8 cellular contexts compared by ENCODE assay signal in the genomic region with DNA sequence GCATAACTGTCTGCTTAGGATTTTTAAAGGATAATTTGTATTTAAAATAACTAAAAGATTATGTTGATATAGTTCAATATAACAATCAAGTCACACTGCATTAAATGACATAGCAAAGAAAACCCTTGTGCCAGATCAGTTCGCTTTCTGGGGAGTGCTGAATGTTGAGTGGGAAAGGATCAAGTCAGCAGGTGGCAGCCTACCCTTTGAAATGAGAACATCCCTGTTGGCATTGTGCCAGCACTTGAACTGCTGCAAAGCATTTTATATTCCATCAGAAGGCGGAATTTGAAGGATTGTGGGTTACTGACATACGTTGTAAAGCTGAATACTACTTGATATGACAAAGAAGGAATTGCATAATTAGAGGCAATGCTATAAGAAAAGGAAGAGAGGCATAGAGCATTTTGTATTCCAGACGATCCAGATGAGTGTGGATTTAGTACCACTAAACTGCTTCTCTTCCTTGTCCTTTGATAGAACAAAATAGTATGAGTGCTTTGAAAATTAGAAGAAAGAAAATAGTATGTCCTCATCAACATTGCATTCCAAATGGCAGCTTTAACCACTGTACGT. TPM values are rescaled to one million over a fixed set of nuclear protein-coding genes. Genes with fewer than 3 reads are reported as not detected.
DNase-seq lines count a peak whose midpoint lies in the region; ATAC-seq and TF ChIP-seq lines count a peak whose summit lies in the region.

No MANE protein-coding gene starts in this region.

- H3K9me3 Mint-ChIP-seq in Calu3 (ENCODE audit: low read depth, unreplicated experiment), result no peaks in the 10 kb centered on the region

- H3K4me1 ChIP-seq in Panc1 (ENCODE audit: control insufficient read depth, insufficient read depth, low read length), result peaks cover 10% of the 10 kb centered on the region

- intact Hi-C loops in Calu3 (cut with micrococcal nuclease; ENCODE audit: unreplicated experiment), result loop anchor here (1.0 kb wide), 1 partner anchor 197 kb away; no protein-coding TSS in a partner anchor
- intact Hi-C loops in Panc1 (cut with micrococcal nuclease; ENCODE audit: unreplicated experiment), result no loop called here

- H3K4me3 ChIP-seq in Panc1 (ENCODE audit: low read depth in 2 of 2, low read length in 2 of 2) (no peak overlapping the region), cardiac fibroblast (replicated peaks in 1 of 2; ENCODE audit: low read depth in 2 of 2, low read length in 2 of 2) (no peak overlapping the region)

- peaks cover 14% of the 10 kb centered on the region for H3K4me1 Mint-ChIP-seq in Calu3 (ENCODE audit: low read depth, unreplicated experiment)

- ATAC-seq in Panc1 (no peak), GM19395 (IDR thresholded peaks at IDR 0.05; ENCODE audit: unreplicated experiment) (no peak), HG03159 (IDR thresholded peaks at IDR 0.05; ENCODE audit: unreplicated experiment) (no peak)

- H3K9me3 ChIP-seq in Panc1 (ENCODE audit: control insufficient read depth, insufficient read depth, low read depth, low read length), result no peaks in the 10 kb centered on the region

- H3K27me3 Mint-ChIP-seq in Calu3 (ENCODE audit: unreplicated experiment), result no peaks in the 10 kb centered on the region

- H3K36me3 ChIP-seq in Panc1 (ENCODE audit: control insufficient read depth, insufficient read depth, low read length), result no peaks in the 10 kb centered on the region

- no peak for TF ChIP-seq CTCF in Calu3 (IDR thresholded peaks at IDR 0.05; ENCODE audit: unreplicated experiment)
- peak; percentile 50 for TF ChIP-seq CTCF in Panc1 (IDR thresholded peaks at IDR 0.05)
- TF ChIP-seq CTCF in cardiac fibroblast (IDR thresholded peaks at IDR 0.05; ENCODE audit: low read depth, low read length), result peak; percentile 57

- POLR2A ChIA-PET in Panc1 (lab: Charles Lee), result no interaction called here

- H3K4me3 Mint-ChIP-seq in Calu3 (ENCODE audit: low read depth, unreplicated experiment), result no peak overlapping the region

- in situ Hi-C loops in KBM-7 (cut with MboI; ENCODE audit: low pct_unique_long_range_greater_than_20kb, low sequenced_read_pairs) (no loop called here), Panc1 (cut with HindIII; ENCODE audit: low pct_unique_long_range_greater_than_20kb, low sequenced_read_pairs) (no loop called here)

- no peak overlapping the region for H3K27ac Mint-ChIP-seq in Calu3 (ENCODE audit: unreplicated experiment)

- no TSS peak for BruUV-seq in Calu3 (replicated peaks; lab: Mats Ljungman, UMichigan)
- no TSS peak for BruUV-seq in Panc1 (replicated peaks; lab: Mats Ljungman, UMichigan)

- H3K27me3 ChIP-seq in Panc1 (ENCODE audit: control insufficient read depth, insufficient read depth, low read length), result no peaks in the 10 kb centered on the region

- CTCF ChIA-PET in Calu3 (lab: Charles Lee), result no interaction called here
- CTCF ChIA-PET in Panc1 (lab: Charles Lee), result no interaction called here

- H3K27ac ChIP-seq in Panc1 (ENCODE audit: low read length), result no peak overlapping the region

- DNase-seq in Calu3 (peak; percentile 40), KBM-7 (peak; percentile 62), Panc1 (ENCODE audit: low read depth, low spot score) (no peak), cardiac fibroblast (ENCODE audit: low read depth in 2 of 2) (peak; percentile 79 to 80), left kidney (ENCODE audit: low read depth, low spot score) (peak; percentile 71)
- DNase-seq in stimulated activated CD8-positive, alpha-beta memory T cell treated with anti-CD3 and anti-CD28 coated beads, Interleukin-4, amount 100 ng/mL, for 48 hours, result peak; percentile 45

- H3K36me3 Mint-ChIP-seq in Calu3 (ENCODE audit: insufficient read depth, unreplicated experiment), result peaks cover 5% of the 10 kb centered on the region

RNA-seq across cellular contexts. Expression of gene BCKDHB, which starts 26.6 kb away (rescaled TPM):
- total RNA-seq in Calu3 (2022), result 24.9 and 27.3 TPM in 2 replicates
- 16.4 TPM for total RNA-seq in Panc1 (2021; ENCODE audit: unreplicated experiment)
- 9.9 TPM for polyA plus RNA-seq in Panc1 (2012; ENCODE audit: insufficient read length)
